16 cellular contexts compared by ENCODE assay signal in the genomic region with DNA sequence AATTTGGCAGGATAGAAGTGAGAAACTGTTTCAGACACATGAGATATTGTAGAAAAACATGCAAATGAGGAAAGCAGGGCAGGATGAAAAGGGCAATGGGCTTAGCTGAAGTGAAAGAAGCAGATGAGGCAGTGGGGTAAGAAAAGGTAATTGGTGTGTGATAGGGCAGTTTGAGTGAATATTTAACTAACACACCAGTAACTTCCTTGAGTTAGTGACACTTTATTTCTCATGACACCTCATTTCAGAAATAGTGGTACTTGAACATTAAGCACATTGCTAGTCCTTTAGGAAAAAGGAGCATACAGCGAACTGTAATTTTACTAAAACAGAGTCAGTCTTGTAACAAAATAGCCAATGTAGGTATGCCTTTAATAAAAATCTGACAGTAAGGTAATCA.
DNase-seq lines count a peak whose midpoint lies in the region; ATAC-seq and TF ChIP-seq lines count a peak whose summit lies in the region.
"Had no signal": no experiment of that assay in that cellular context is flagged by ENCODE, and none has a peak within 500 bp of the region (broad histone marks: within the 10 kb centered on the region; RNA-seq: fewer than 3 reads in every experiment).

No MANE protein-coding gene starts in this region.

- ATAC-seq in HG02610 (IDR thresholded peaks at IDR 0.05; ENCODE audit: unreplicated experiment) = peak; percentile 86
- ATAC-seq in HG03342 (IDR thresholded peaks at IDR 0.05; ENCODE audit: unreplicated experiment) = peak; percentile 95
- no peak for ATAC-seq in body of pancreas
- ATAC-seq: K562 had no signal

- TF ChIP-seq CTCF in body of pancreas (IDR thresholded peaks at IDR 0.05) = no peak

- no peak overlapping the region for H3K4me3 ChIP-seq in body of pancreas
- H3K4me3 ChIP-seq: K562, neural progenitor cell had no signal

- no peaks in the 10 kb centered on the region for H3K9me3 Mint-ChIP-seq in activated T-cell treated with anti-CD3 and anti-CD28 coated beads, Interleukin-2, amount 50 U/mL, for 24 hours
- H3K9me3 Mint-ChIP-seq: central memory CD8-positive, alpha-beta T cell had no signal

- peaks cover 6% of the 10 kb centered on the region for H3K4me1 Mint-ChIP-seq in activated T-cell treated with anti-CD3 and anti-CD28 coated beads, Interleukin-2, amount 50 U/mL, for 24 hours (ENCODE audit: low read depth)
- H3K4me1 Mint-ChIP-seq: central memory CD8-positive, alpha-beta T cell had no signal

- no peaks in the 10 kb centered on the region for H3K36me3 ChIP-seq in body of pancreas (replicated peaks in 1 of 2; ENCODE audit: insufficient read depth in 1 of 2, low read depth in 2 of 2)
- H3K36me3 ChIP-seq: neural progenitor cell had no signal

- no peaks in the 10 kb centered on the region for H3K27me3 ChIP-seq in body of pancreas
- H3K27me3 ChIP-seq: neural progenitor cell had no signal

- peaks cover 7% of the 10 kb centered on the region for H3K4me1 ChIP-seq in body of pancreas

- H3K27me3 Mint-ChIP-seq in activated T-cell treated with anti-CD3 and anti-CD28 coated beads, Interleukin-2, amount 50 U/mL, for 24 hours = no peaks in the 10 kb centered on the region
- H3K27me3 Mint-ChIP-seq: central memory CD8-positive, alpha-beta T cell had no signal

- peaks cover 16% of the 10 kb centered on the region for H3K36me3 Mint-ChIP-seq in activated T-cell treated with anti-CD3 and anti-CD28 coated beads, Interleukin-2, amount 50 U/mL, for 24 hours (ENCODE audit: low read depth)
- H3K36me3 Mint-ChIP-seq: neural progenitor cell had no signal

- H3K9me3 ChIP-seq in body of pancreas = no peaks in the 10 kb centered on the region

- 86 to 100% methylated on average over 1 of the region's 1 CpG for WGBS in body of pancreas, 2 donors

- in situ Hi-C loops in KBM-7 (cut with MboI; ENCODE audit: low pct_unique_long_range_greater_than_20kb, low sequenced_read_pairs) = no loop called here

- intact Hi-C loops in body of pancreas (cut with DNase I) = no loop called here

- TF ChIP-seq POLR2A in body of pancreas (IDR thresholded peaks at IDR 0.05) = no peak

- no peak for DNase-seq in activated T-cell treated with anti-CD3 and anti-CD28 coated beads, Interleukin-2, amount 50 U/mL, for 24 hours
- DNase-seq in activated T-cell treated with anti-CD3 and anti-CD28 coated beads, Interleukin-2, amount 50 U/mL, for 1 hour = no peak
- no peak for DNase-seq in body of pancreas
- no peak for DNase-seq in KBM-7
- no peak for DNase-seq in cerebellar cortex (ENCODE audit: low spot score)
- DNase-seq in putamen (ENCODE audit: low spot score) = no peak
- DNase-seq: 8988T; activated effector memory CD4-positive, alpha-beta T cell treated with anti-CD3 and anti-CD28 coated beads, Interleukin-2, amount 50 U/mL, for 16 hours; DMS 273 treated with DMSO at 0.1 percent for 48 hours; NCI-H446; SHP77 treated with DMSO at 0.1 percent for 48 hours had no signal

- no peak overlapping the region for H3K4me3 Mint-ChIP-seq in activated T-cell treated with anti-CD3 and anti-CD28 coated beads, Interleukin-2, amount 50 U/mL, for 24 hours
- H3K4me3 Mint-ChIP-seq: central memory CD8-positive, alpha-beta T cell; neural progenitor cell had no signal

- peak overlapping the region; percentile 23 for H3K27ac Mint-ChIP-seq in activated T-cell treated with anti-CD3 and anti-CD28 coated beads, Interleukin-2, amount 50 U/mL, for 24 hours
- H3K27ac Mint-ChIP-seq: neural progenitor cell had no signal

- H3K27ac ChIP-seq in body of pancreas = no peak overlapping the region
